8 cellular contexts compared by ENCODE assay signal in genomic region chr2:26243643-26244478, GRCh38. TPM values are rescaled to one million over a fixed set of nuclear protein-coding genes. Genes with fewer than 3 reads are reported as not detected.
A peak's percentile ranks its signal among the peaks of the same experiment; 100 is the strongest.
DNase-seq lines count a peak whose midpoint lies in the region; ATAC-seq lines count a peak whose summit lies in the region.

No MANE protein-coding gene starts in this region.

- DNase-seq in NCI-H1436 (lab: John Stamatoyannopoulos, UW) (peak; percentile 16), NCI-H1436 treated with DMSO at 0.1 percent for 48 hours (lab: John Stamatoyannopoulos, UW) (no peak), HT1080 (ENCODE audit: low read depth) (peak; percentile 23), SKM-1 (lab: John Stamatoyannopoulos, UW; ENCODE audit: unreplicated experiment) (peak; percentile 17), epithelial cell of prostate (ENCODE audit: low read depth, low spot score) (no peak), OCI-M2 (lab: John Stamatoyannopoulos, UW; ENCODE audit: unreplicated experiment) (no peak)

- H3K9me3 ChIP-seq in muscle layer of colon (ENCODE audit: low read length): no peaks in the 10 kb centered on the region

- H3K4me3 ChIP-seq in muscle layer of colon (ENCODE audit: low read depth in 1 of 2, low read length in 2 of 2): peak overlapping the region; percentile 89 to 95

- H3K36me3 ChIP-seq in muscle layer of colon (ENCODE audit: insufficient read depth, low read length): no peaks in the 10 kb centered on the region

- H3K9ac ChIP-seq in muscle layer of colon (ENCODE audit: low read length): peak overlapping the region; percentile 98

- H3K27ac ChIP-seq in epithelial cell of prostate (peak overlapping the region; percentile 88), muscle layer of colon (ENCODE audit: low read depth, low read length) (peak overlapping the region; percentile 100)

- peaks cover 25% of the 10 kb centered on the region for H3K4me1 ChIP-seq in muscle layer of colon (ENCODE audit: insufficient read depth, low read length)

- peak; percentile 26 for ATAC-seq in GM21515 (IDR thresholded peaks at IDR 0.05; ENCODE audit: unreplicated experiment)

- no peaks in the 10 kb centered on the region for H3K27me3 ChIP-seq in muscle layer of colon (ENCODE audit: control insufficient read depth in 1 of 2, insufficient read depth in 2 of 2, low read length in 2 of 2)

RNA-seq across cellular contexts. Expression of gene HADHA, which starts 0.6 kb away (rescaled TPM):
- total RNA-seq in HT1080 (2014; rRNA removed; shearing (Covaris generic)): 89.4 and 93.6 TPM in 2 replicates
- 64.8 and 75.8 TPM in 2 replicates for polyA plus RNA-seq in HT1080 (2015; cell fraction: cytosol; rRNA removed)
- polyA plus RNA-seq in HT1080 (2015; cell fraction: nucleus; rRNA removed): 117 and 133 TPM in 2 replicates

RNA-seq across cellular contexts. Expression of gene HADHB, which starts 0.9 kb away (rescaled TPM):
- total RNA-seq in HT1080 (2014; rRNA removed; shearing (Covaris generic)): 52.5 and 62.2 TPM in 2 replicates
- 71.3 and 73.5 TPM in 2 replicates for polyA plus RNA-seq in HT1080 (2015; cell fraction: cytosol; rRNA removed)
- 101 and 115 TPM in 2 replicates for polyA plus RNA-seq in HT1080 (2015; cell fraction: nucleus; rRNA removed)

Comparison
In these comparisons a context has a peak if more than half of its experiments do, and no peak if none do; other contexts are left out.
1. DNase-seq: peak in NCI-H1436 (single experiment), HT1080 (single experiment) and SKM-1 (single experiment); none in NCI-H1436 treated with DMSO at 0.1 percent for 48 hours (single experiment), epithelial cell of prostate (single experiment) and OCI-M2 (single experiment).